ENCODE assay signal across 19 cellular contexts in genomic region chr20:21190866-21191265, GRCh38.
"Had no signal": no experiment of that assay in that cellular context is flagged by ENCODE, and none has a peak within 500 bp of the region (broad histone marks: within the 10 kb centered on the region; RNA-seq: fewer than 3 reads in every experiment).

No MANE protein-coding gene starts in this region.

- H3K36me3 ChIP-seq: brain microvascular endothelial cell, thyroid gland had no signal

- H3K4me3 Mint-ChIP-seq: activated CD4-positive, alpha-beta T cell treated with anti-CD3 and anti-CD28 coated beads, Interleukin-2, amount 10 ng/mL, durations not matched to agents 7 days and 5 days; activated naive CD8-positive, alpha-beta T cell treated with anti-CD3 and anti-CD28 coated beads, Interleukin-2, amount 10 ng/mL, durations not matched to agents 7 days and 5 days; activated T-helper 1 cell treated with anti-CD3 and anti-CD28 coated beads, Interleukin-12 subunit alpha, Interleukin-12 subunit beta, Interleukin-2, Interleukin-4 antibody, amounts not matched to agents 30 ng/mL and 10 ng/mL and 1 ng/mL, durations not matched to agents 14 hours and 24 hours and 36 hours; stimulated activated naive B cell treated with anti-CD40 and anti-IgM and Interleukin-4, amounts not matched to agents 10 μg/mL and 1 μg/mL and 100 μg/mL, for 72 hours had no signal

- H3K27me3 ChIP-seq: brain microvascular endothelial cell, thyroid gland had no signal

- H3K9ac ChIP-seq: parathyroid adenoma had no signal

- H3K9me3 Mint-ChIP-seq: activated CD4-positive, alpha-beta T cell treated with anti-CD3 and anti-CD28 coated beads, Interleukin-2, amount 10 ng/mL, durations not matched to agents 7 days and 5 days; activated naive CD8-positive, alpha-beta T cell treated with anti-CD3 and anti-CD28 coated beads, Interleukin-2, amount 10 ng/mL, durations not matched to agents 7 days and 5 days; activated T-helper 1 cell treated with anti-CD3 and anti-CD28 coated beads, Interleukin-12 subunit alpha, Interleukin-12 subunit beta, Interleukin-2, Interleukin-4 antibody, amounts not matched to agents 30 ng/mL and 10 ng/mL and 1 ng/mL, durations not matched to agents 14 hours and 24 hours and 36 hours; stimulated activated naive B cell treated with anti-CD40 and anti-IgM and Interleukin-4, amounts not matched to agents 10 μg/mL and 1 μg/mL and 100 μg/mL, for 72 hours had no signal

- ATAC-seq: left colon; stimulated activated naive B cell treated with anti-CD40 and anti-IgM and Interleukin-4, amounts not matched to agents 10 μg/mL and 1 μg/mL and 100 μg/mL, for 72 hours had no signal

- H3K4me3 ChIP-seq: lung, thyroid gland had no signal

- DNase-seq: activated CD4-positive, alpha-beta T cell treated with anti-CD3 and anti-CD28 coated beads, Interleukin-2, amount 10 ng/mL, durations not matched to agents 7 days and 5 days; activated CD4-positive, CD25-positive, alpha-beta regulatory T cell; activated CD8-positive, alpha-beta memory T cell treated with anti-CD3 and anti-CD28 coated beads for 24 hours; activated naive CD4-positive, alpha-beta T cell; activated naive CD8-positive, alpha-beta T cell treated with anti-CD3 and anti-CD28 coated beads, Interleukin-2, amount 10 ng/mL, durations not matched to agents 7 days and 5 days; brain microvascular endothelial cell; cortex of kidney; effector CD8-positive, alpha-beta T cell; head of caudate nucleus; left colon; midbrain; retina; stimulated activated CD4-positive, alpha-beta T cell treated with anti-CD3 and anti-CD28 coated beads, Interleukin-2, amount 100 ng/mL, for 48 hours; stimulated activated naive B cell treated with anti-CD40 and anti-IgM and Interleukin-4, amounts not matched to agents 10 μg/mL and 1 μg/mL and 100 μg/mL, for 72 hours; thyroid gland had no signal

- H3K27me3 Mint-ChIP-seq: activated CD4-positive, alpha-beta T cell treated with anti-CD3 and anti-CD28 coated beads, Interleukin-2, amount 10 ng/mL, durations not matched to agents 7 days and 5 days; activated naive CD8-positive, alpha-beta T cell treated with anti-CD3 and anti-CD28 coated beads, Interleukin-2, amount 10 ng/mL, durations not matched to agents 7 days and 5 days; stimulated activated naive B cell treated with anti-CD40 and anti-IgM and Interleukin-4, amounts not matched to agents 10 μg/mL and 1 μg/mL and 100 μg/mL, for 72 hours had no signal

- H2AFZ ChIP-seq: parathyroid adenoma had no signal

- H3K9me3 ChIP-seq: thyroid gland had no signal

- H3K27ac ChIP-seq: brain microvascular endothelial cell, epithelial cell of prostate, parathyroid adenoma had no signal

- H3K79me2 ChIP-seq: parathyroid adenoma had no signal

- H3K27ac Mint-ChIP-seq: activated CD4-positive, alpha-beta T cell treated with anti-CD3 and anti-CD28 coated beads, Interleukin-2, amount 10 ng/mL, durations not matched to agents 7 days and 5 days; activated naive CD8-positive, alpha-beta T cell treated with anti-CD3 and anti-CD28 coated beads, Interleukin-2, amount 10 ng/mL, durations not matched to agents 7 days and 5 days; activated T-helper 1 cell treated with anti-CD3 and anti-CD28 coated beads, Interleukin-12 subunit alpha, Interleukin-12 subunit beta, Interleukin-2, Interleukin-4 antibody, amounts not matched to agents 30 ng/mL and 10 ng/mL and 1 ng/mL, durations not matched to agents 14 hours and 24 hours and 36 hours; stimulated activated naive B cell treated with anti-CD40 and anti-IgM and Interleukin-4, amounts not matched to agents 10 μg/mL and 1 μg/mL and 100 μg/mL, for 72 hours had no signal

- H3K4me1 Mint-ChIP-seq: activated CD4-positive, alpha-beta T cell treated with anti-CD3 and anti-CD28 coated beads, Interleukin-2, amount 10 ng/mL, durations not matched to agents 7 days and 5 days; stimulated activated naive B cell treated with anti-CD40 and anti-IgM and Interleukin-4, amounts not matched to agents 10 μg/mL and 1 μg/mL and 100 μg/mL, for 72 hours had no signal
